26 cellular contexts compared by ENCODE assay signal in genomic region chr3:101625879-101626278, GRCh38.
"Had no signal": no experiment of that assay in that cellular context is flagged by ENCODE, and none has a peak within 500 bp of the region (broad histone marks: within the 10 kb centered on the region; RNA-seq: fewer than 3 reads in every experiment).

No MANE protein-coding gene starts in this region.

- FAIRE-seq: islet of Langerhans, kidney had no signal

- H3K4me3 Mint-ChIP-seq: immature natural killer cell; naive thymus-derived CD4-positive, alpha-beta T cell; natural killer cell treated with Interleukin-12 subunit alpha and Interleukin-12 subunit beta and Interleukin-15 and Interleukin-18, amount 100 ng/mL, for 72 hours; stimulated activated memory B cell treated with anti-CD40 and anti-IgM and Interleukin-4, amounts not matched to agents 10 μg/mL and 1 μg/mL and 100 μg/mL, for 72 hours; stimulated activated naive CD8-positive, alpha-beta T cell treated with anti-CD3 and anti-CD28 coated beads, Interleukin-15, amount 100 ng/mL, for 72 hours; type B pancreatic cell had no signal

- H3K4me3 ChIP-seq: left lung, lower lobe of right lung, mucosa of descending colon, ovary, right atrium auricular region, right lobe of liver, smooth muscle cell, tibial nerve, uterus had no signal

- H3K36me3 Mint-ChIP-seq: natural killer cell treated with Interleukin-12 subunit alpha and Interleukin-12 subunit beta and Interleukin-15 and Interleukin-18, amount 100 ng/mL, for 72 hours; type B pancreatic cell had no signal

- H3K4me1 ChIP-seq: left lung, lower lobe of right lung, right atrium auricular region, right lobe of liver, tibial nerve, uterus had no signal

- H3K27me3 ChIP-seq: left lung, ovary, right atrium auricular region, right lobe of liver, tibial nerve, uterus had no signal

- H3K27me3 Mint-ChIP-seq: naive thymus-derived CD4-positive, alpha-beta T cell; natural killer cell treated with Interleukin-12 subunit alpha and Interleukin-12 subunit beta and Interleukin-15 and Interleukin-18, amount 100 ng/mL, for 72 hours; progenitor cell of endocrine pancreas; stimulated activated memory B cell treated with anti-CD40 and anti-IgM and Interleukin-4, amounts not matched to agents 10 μg/mL and 1 μg/mL and 100 μg/mL, for 72 hours; stimulated activated naive CD8-positive, alpha-beta T cell treated with anti-CD3 and anti-CD28 coated beads, Interleukin-15, amount 100 ng/mL, for 72 hours; type B pancreatic cell had no signal

- H3K9me3 ChIP-seq: left lung, lower lobe of right lung, mucosa of descending colon, ovary, right atrium auricular region, right lobe of liver, tibial nerve, uterus had no signal

- H3K27ac Mint-ChIP-seq: immature natural killer cell; natural killer cell treated with Interleukin-12 subunit alpha and Interleukin-12 subunit beta and Interleukin-15 and Interleukin-18, amount 100 ng/mL, for 72 hours; progenitor cell of endocrine pancreas; stimulated activated memory B cell treated with anti-CD40 and anti-IgM and Interleukin-4, amounts not matched to agents 10 μg/mL and 1 μg/mL and 100 μg/mL, for 72 hours; stimulated activated naive CD8-positive, alpha-beta T cell treated with anti-CD3 and anti-CD28 coated beads, Interleukin-15, amount 100 ng/mL, for 72 hours; type B pancreatic cell had no signal

- H3K4me1 Mint-ChIP-seq: immature natural killer cell; naive thymus-derived CD4-positive, alpha-beta T cell; stimulated activated memory B cell treated with anti-CD40 and anti-IgM and Interleukin-4, amounts not matched to agents 10 μg/mL and 1 μg/mL and 100 μg/mL, for 72 hours; stimulated activated naive CD8-positive, alpha-beta T cell treated with anti-CD3 and anti-CD28 coated beads, Interleukin-15, amount 100 ng/mL, for 72 hours had no signal

- H3K4me2 ChIP-seq: smooth muscle cell had no signal

- H3K9me3 Mint-ChIP-seq: immature natural killer cell; natural killer cell treated with Interleukin-12 subunit alpha and Interleukin-12 subunit beta and Interleukin-15 and Interleukin-18, amount 100 ng/mL, for 72 hours; type B pancreatic cell had no signal

- DNase-seq: immature natural killer cell; kidney; left colon; left lung; lower lobe of right lung; midbrain; mucosa of descending colon; naive thymus-derived CD4-positive, alpha-beta T cell; ovary; right lobe of liver; stimulated activated CD4-positive, alpha-beta T cell treated with anti-CD3 and anti-CD28 coated beads, Interleukin-1b, Interleukin-23, amount 100 ng/mL, for 48 hours; stimulated activated CD4-positive, alpha-beta T cell treated with anti-CD3 and anti-CD28 coated beads, Interleukin-2, amount 100 ng/mL, for 48 hours; stimulated activated CD4-positive, alpha-beta T cell treated with anti-CD3 and anti-CD28 coated beads, Interleukin-4, amount 100 ng/mL, for 4 hours; stimulated activated CD8-positive, alpha-beta memory T cell treated with anti-CD3 and anti-CD28 coated beads, Interleukin-4, amount 100 ng/mL, for 48 hours; stimulated activated naive CD4-positive, alpha-beta T cell treated with Interleukin-2 at 50 U/mL for 16 hours; stimulated activated naive CD8-positive, alpha-beta T cell treated with anti-CD3 and anti-CD28 coated beads, Interleukin-15, amount 100 ng/mL, for 72 hours; substantia nigra; uterus had no signal

- H3K27ac ChIP-seq: left lung, lower lobe of right lung, ovary, right atrium auricular region, right lobe of liver, tibial nerve, uterus had no signal

- H3K36me3 ChIP-seq: left lung, lower lobe of right lung, ovary, right atrium auricular region, right lobe of liver, tibial nerve, uterus had no signal

- ATAC-seq: left colon; left lung; lower lobe of right lung; mucosa of descending colon; naive thymus-derived CD4-positive, alpha-beta T cell; natural killer cell treated with Interleukin-12 subunit alpha and Interleukin-12 subunit beta and Interleukin-15 and Interleukin-18, amount 100 ng/mL, for 72 hours; right lobe of liver; stimulated activated memory B cell treated with anti-CD40 and anti-IgM and Interleukin-4, amounts not matched to agents 10 μg/mL and 1 μg/mL and 100 μg/mL, for 72 hours; stimulated activated naive CD8-positive, alpha-beta T cell treated with anti-CD3 and anti-CD28 coated beads, Interleukin-15, amount 100 ng/mL, for 72 hours had no signal
